ENCODE assay signal across 1 cellular context in genomic region chr7:516216-516605, GRCh38.
TF ChIP-seq lines count a peak whose summit lies in the region.

No MANE protein-coding gene starts in this region.

TF ChIP-seq in H1, 55 proteins besides CTCF, POLR2A, EP300 and RAD21 (continued from another document):
- TF ChIP-seq USF2 (IDR thresholded peaks at IDR 0.05; ENCODE audit: low read length) (no peak), EGR1 (IDR thresholded peaks at IDR 0.05; ENCODE audit: borderline replicate concordance, low read depth, low read length) (no peak)
